14 cellular contexts compared by ENCODE assay signal in genomic region chrX:74211911-74212310, GRCh38.
DNase-seq lines count a peak whose midpoint lies in the region; ATAC-seq, FAIRE-seq and TF ChIP-seq lines count a peak whose summit lies in the region.
"Had no signal": no experiment of that assay in that cellular context is flagged by ENCODE, and none has a peak within 500 bp of the region (broad histone marks: within the 10 kb centered on the region; RNA-seq: fewer than 3 reads in every experiment).

No MANE protein-coding gene starts in this region.

- H3K4me2 ChIP-seq in A549 (no peak overlapping the region), PC-9 (no peak overlapping the region)

- intact Hi-C loops in PC-9 (cut with micrococcal nuclease; ENCODE audit: unreplicated experiment): loop anchor here (2.0 kb wide), 1 partner anchor 65 kb away; no protein-coding TSS in a partner anchor

- no peaks in the 10 kb centered on the region for H4K20me1 ChIP-seq in PC-9 (ENCODE audit: insufficient read depth)

- H3K4me3 ChIP-seq in A549 (no peak overlapping the region), HEK293 (ENCODE audit: low read depth, low read length) (no peak overlapping the region), small intestine (ENCODE audit: low read depth in 1 of 2, low read length in 2 of 2) (no peak overlapping the region), PC-9 (no peak overlapping the region)

- ATAC-seq in A549: no peak
- ATAC-seq: CD8-positive, alpha-beta T cell had no signal

- H3F3A ChIP-seq in PC-9 (ENCODE audit: insufficient read depth, low read depth): no peaks in the 10 kb centered on the region

- no TSS peak for BruUV-seq in PC-9 (replicated peaks; lab: Mats Ljungman, UMichigan)

- H3K79me2 ChIP-seq in PC-9 (ENCODE audit: low read depth): no peaks in the 10 kb centered on the region

- H3K27ac ChIP-seq in A549 (no peak overlapping the region), HEK293 (ENCODE audit: extremely low read depth, low read depth, low read length) (no peak overlapping the region), small intestine (ENCODE audit: low read depth in 1 of 2, low read length in 1 of 2) (no peak overlapping the region), PC-9 (no peak overlapping the region)

- FAIRE-seq in A549 (lab: Jason Lieb, UNC) (peak; percentile 85), endometrium (lab: Jason Lieb, UNC) (peak; percentile 58), small intestine (lab: Jason Lieb, UNC) (peak; percentile 87)
- FAIRE-seq: HTR-8/SVneo had no signal

- CTCF ChIA-PET in A549 (lab: Yijun Ruan, JAX): interaction anchor here (0.6 kb wide), 1 partner anchor 41 kb away, joined by 3 read pairs; no protein-coding TSS in a partner anchor
- CTCF ChIA-PET in HEK293 (lab: Yijun Ruan, JAX): no interaction called here
- CTCF ChIA-PET in PC-9 (lab: Charles Lee): no interaction called here

- no peak for TF ChIP-seq EP300 in A549 (IDR thresholded peaks at IDR 0.05)

- H3K4me1 ChIP-seq in A549 (no peaks in the 10 kb centered on the region), HEK293 (ENCODE audit: control insufficient read depth, insufficient read depth, low read length) (no peaks in the 10 kb centered on the region), small intestine (ENCODE audit: control insufficient read depth in 2 of 2, insufficient read depth in 1 of 2, low read depth in 1 of 2, low read length in 1 of 2) (peaks cover 0 to 2% of the 10 kb centered on the region in 2 donors), PC-9 (replicated peaks; ENCODE audit: insufficient read depth) (no peaks in the 10 kb centered on the region)

- H3K9me2 ChIP-seq in PC-9 (ENCODE audit: insufficient read depth): no peaks in the 10 kb centered on the region

- no peak for TF ChIP-seq RAD21 in A549 (conservative IDR thresholded peaks at IDR 0.05 in 1 of 2, IDR thresholded peaks at IDR 0.05 in 1 of 2)

- no peak for TF ChIP-seq CTCF in A549 (IDR thresholded peaks at IDR 0.05)
- TF ChIP-seq CTCF in HEK293 (tag by site-specific recombination; IDR thresholded peaks at IDR 0.05): no peak
- no peak for TF ChIP-seq CTCF in PC-9 (conservative IDR thresholded peaks at IDR 0.05)

- no peak overlapping the region for H2AFZ ChIP-seq in PC-9

- H3K27me3 ChIP-seq in small intestine (ENCODE audit: control insufficient read depth in 2 of 2, insufficient read depth in 2 of 2, low read length in 2 of 2): no peaks in the 10 kb centered on the region
- H3K27me3 ChIP-seq in PC-9 (ENCODE audit: insufficient read depth, low read depth): no peaks in the 10 kb centered on the region

- H3K9me3 ChIP-seq in A549 (no peaks in the 10 kb centered on the region), HEK293 (ENCODE audit: control insufficient read depth, insufficient read depth, low read depth, low read length) (no peaks in the 10 kb centered on the region; the same call in none of the 2 replicates), small intestine (ENCODE audit: control insufficient read depth, low read depth) (no peaks in the 10 kb centered on the region), PC-9 (ENCODE audit: insufficient read depth, low read depth) (no peaks in the 10 kb centered on the region)

- no peak for TF ChIP-seq POLR2A in A549 (IDR thresholded peaks at IDR 0.05; ENCODE audit: low read length)

- DNase-seq in A549 (ENCODE audit: low read depth in 1 of 2, low spot score in 1 of 2) (no peak), small intestine (no peak), PC-9 (no peak), NCI-H2196 (lab: John Stamatoyannopoulos, UW; ENCODE audit: unreplicated experiment) (no peak)
- no peak for DNase-seq in activated T-cell treated with anti-CD3 and anti-CD28 coated beads, Interleukin-2, amount 50 U/mL, for 48 hours
- DNase-seq: CD8-positive, alpha-beta T cell; COR-L47; DND-41; GF-D8; GOT3; H9 had no signal

- H3K36me3 ChIP-seq in HEK293 (ENCODE audit: control insufficient read depth in 2 of 2, insufficient read depth in 1 of 2, low read length in 2 of 2) (peaks cover 19 to 28% of the 10 kb centered on the region in 2 experiments), small intestine (ENCODE audit: control insufficient read depth in 2 of 2, insufficient read depth in 2 of 2, low read length in 2 of 2) (no peaks in the 10 kb centered on the region), PC-9 (ENCODE audit: low read depth) (no peaks in the 10 kb centered on the region)

- 90% methylated on average over 1 of the region's 1 CpG for WGBS in A549 (ENCODE audit: missing lambda C conversion rate)
- WGBS in small intestine, 3 donors: 94 to 100% (median 97%) methylated on average over 1 of the region's 1 CpG

- POLR2A ChIA-PET in A549 (lab: Yijun Ruan, JAX) (no interaction called here), HEK293 (lab: Yijun Ruan, JAX) (no interaction called here), PC-9 (lab: Charles Lee; ENCODE audit: unreplicated experiment) (no interaction called here)

TF ChIP-seq in A549, 52 proteins besides CTCF, POLR2A, EP300 and RAD21:
- TF ChIP-seq HMGXB4 (CRISPR knock-in tag; IDR thresholded peaks at IDR 0.05; ENCODE audit: borderline replicate concordance) (no peak), NFE2L2 (conservative IDR thresholded peaks at IDR 0.05; ENCODE audit: low read length) (no peak), E2F6 (IDR thresholded peaks at IDR 0.05; ENCODE audit: borderline replicate concordance, low read depth) (no peak)

TF ChIP-seq in HEK293, 187 proteins besides CTCF, POLR2A, EP300 and RAD21:
- TF ChIP-seq REPIN1 (tag by site-specific recombination; IDR thresholded peaks at IDR 0.05; ENCODE audit: low read depth) (no peak), ATF2 (tag by site-specific recombination; IDR thresholded peaks at IDR 0.05; ENCODE audit: low read depth) (peak; percentile 90)
TF ChIP-seq in HEK293: peak in this region for 1.
